ENCODE assay signal across 8 cellular contexts in genomic region chr5:115841382-115842088, GRCh38. TPM values are rescaled to one million over a fixed set of nuclear protein-coding genes. Genes with fewer than 3 reads are reported as not detected.
A peak's percentile ranks its signal among the peaks of the same experiment; 100 is the strongest.
DNase-seq lines count a peak whose midpoint lies in the region; ATAC-seq and TF ChIP-seq lines count a peak whose summit lies in the region.

AP3S1 (plus strand) TSS chr5:115841935; CDS start chr5:115842038, 103 bp downstream.
ATG12 (minus strand) TSS chr5:115841565; CDS start chr5:115841552, 13 bp downstream.

- peak within 1 kb of the TSS; percentile 99 for H3K27ac Mint-ChIP-seq in T-helper 17 cell
- H3K27ac Mint-ChIP-seq in progenitor cell of endocrine pancreas, result peak within 1 kb of the TSS; percentile 100

- peak; percentile 87 for ATAC-seq in GM18502 (IDR thresholded peaks at IDR 0.05; ENCODE audit: poor library complexity, unreplicated experiment)
- peak; percentile 78 for ATAC-seq in HG02943 (IDR thresholded peaks at IDR 0.05; ENCODE audit: low read depth, unreplicated experiment)
- ATAC-seq in T-helper 17 cell, result peak; percentile 90
- ATAC-seq in upper lobe of right lung, result peak; percentile 97

- H3K9me3 ChIP-seq in T-helper 17 cell (ENCODE audit: control insufficient read depth, low read length, poor library complexity, severe bottlenecking), result no peaks in the 10 kb centered on the region
- no peaks in the 10 kb centered on the region for H3K9me3 ChIP-seq in left ventricle myocardium inferior (replicated peaks)
- no peaks in the 10 kb centered on the region for H3K9me3 ChIP-seq in upper lobe of right lung

- peaks cover 32% of the 10 kb centered on the region for H3K4me1 Mint-ChIP-seq in T-helper 17 cell
- peaks cover 23% of the 10 kb centered on the region for H3K4me1 Mint-ChIP-seq in progenitor cell of endocrine pancreas (ENCODE audit: low read depth)

- no peaks in the 10 kb centered on the region for H3K9me3 Mint-ChIP-seq in progenitor cell of endocrine pancreas (ENCODE audit: low read depth)

- H3K4me1 ChIP-seq in left ventricle myocardium inferior (peaks cover 79% of the 10 kb centered on the region), upper lobe of right lung (peaks cover 53% of the 10 kb centered on the region)

- H3K27me3 Mint-ChIP-seq in T-helper 17 cell (no peaks in the 10 kb centered on the region), progenitor cell of endocrine pancreas (no peaks in the 10 kb centered on the region)

- peak; percentile 77 to 100 for DNase-seq in NCI-H187 (lab: John Stamatoyannopoulos, UW)
- peak; percentile 83 to 87 (median 87) for DNase-seq in T-helper 17 cell
- peak; percentile 67 to 99 (median 93) for DNase-seq in amygdala (lab: John Stamatoyannopoulos, UW)
- DNase-seq in left ventricle myocardium inferior, result peak; percentile 90
- peak; percentile 62 for DNase-seq in progenitor cell of endocrine pancreas (ENCODE audit: low spot score, unreplicated experiment)
- peak; percentile 96 for DNase-seq in upper lobe of right lung

- H3K36me3 ChIP-seq in left ventricle myocardium inferior (peaks cover 10% of the 10 kb centered on the region), upper lobe of right lung (peaks cover 10% of the 10 kb centered on the region)

- H3K36me3 Mint-ChIP-seq in T-helper 17 cell (ENCODE audit: low read depth), result no peaks in the 10 kb centered on the region
- peaks cover 3% of the 10 kb centered on the region for H3K36me3 Mint-ChIP-seq in progenitor cell of endocrine pancreas (ENCODE audit: insufficient read depth)

- H3K4me3 ChIP-seq in left ventricle myocardium inferior, result peak within 1 kb of the TSS; percentile 89
- H3K4me3 ChIP-seq in upper lobe of right lung, result peak within 1 kb of the TSS; percentile 94

- peak within 1 kb of the TSS; percentile 98 for H3K4me3 Mint-ChIP-seq in T-helper 17 cell
- H3K4me3 Mint-ChIP-seq in progenitor cell of endocrine pancreas (ENCODE audit: low read depth), result peak within 1 kb of the TSS; percentile 99

- TF ChIP-seq CTCF in left ventricle myocardium inferior (IDR thresholded peaks at IDR 0.05; ENCODE audit: borderline replicate concordance) (no peak), progenitor cell of endocrine pancreas (IDR thresholded peaks at IDR 0.05; ENCODE audit: unreplicated experiment) (no peak), upper lobe of right lung (IDR thresholded peaks at IDR 0.05) (no peak)

- intact Hi-C loops in left ventricle myocardium inferior (cut with micrococcal nuclease) (no loop called here), upper lobe of right lung (cut with DNase I) (no loop called here)

- H3K27ac ChIP-seq in left ventricle myocardium inferior (replicated peaks) (peak within 1 kb of the TSS; percentile 97), upper lobe of right lung (peak within 1 kb of the TSS; percentile 89)

- H3K27me3 ChIP-seq in left ventricle myocardium inferior (ENCODE audit: low read depth) (no peaks in the 10 kb centered on the region), upper lobe of right lung (no peaks in the 10 kb centered on the region)

RNA-seq across cellular contexts. Expression of gene AP3S1, which starts in this region (rescaled TPM):
- 10 to 100 TPM; 44.5 to 45.0 TPM for total RNA-seq in T-helper 17 cell
- total RNA-seq in left ventricle myocardium inferior, result 57.3 TPM
- 60.8 and 65.3 TPM in 2 replicates for total RNA-seq in progenitor cell of endocrine pancreas
- 70.4 TPM for total RNA-seq in upper lobe of right lung

RNA-seq across cellular contexts. Expression of gene ATG12, which starts in this region (rescaled TPM):
- total RNA-seq in T-helper 17 cell (10 to 100 TPM; 58.0 to 64.2 TPM), left ventricle myocardium inferior (24.1 TPM), progenitor cell of endocrine pancreas (46.7 and 53.9 TPM in 2 replicates), upper lobe of right lung (36.5 TPM)

Comparison
In these comparisons a context has a peak if more than half of its experiments do, and no peak if none do; other contexts are left out.
1. Peak in every context shown above with its lines: DNase-seq, ATAC-seq, H3K4me3 ChIP-seq and H3K27ac ChIP-seq.